Comparison of ENCODE assay signal across 21 cellular contexts in genomic region chr6:159221486-159222170, GRCh38. TPM values are rescaled to one million over a fixed set of nuclear protein-coding genes. Genes with fewer than 3 reads are reported as not detected.
"Had no signal": no experiment of that assay in that cellular context is flagged by ENCODE, and none has a peak within 500 bp of the region (broad histone marks: within the 10 kb centered on the region; RNA-seq: fewer than 3 reads in every experiment).

No MANE protein-coding gene starts in this region.

- H3K36me3 ChIP-seq: cardiac muscle cell, esophagus muscularis mucosa, gastroesophageal sphincter, spleen, tibial nerve, uterus had no signal

- H3K4me3 ChIP-seq: cardiac muscle cell, esophagus muscularis mucosa, gastroesophageal sphincter, spleen, tibial nerve, uterus had no signal

- H3K36me3 Mint-ChIP-seq: activated naive CD8-positive, alpha-beta T cell; immature natural killer cell; WTC11 had no signal

- H3K4me3 Mint-ChIP-seq: activated CD4-positive, alpha-beta T cell treated with anti-CD3 and anti-CD28 coated beads for 36 hours; activated naive CD8-positive, alpha-beta T cell; activated T-helper 1 cell treated with anti-CD3 and anti-CD28 coated beads, Interleukin-12 subunit alpha, Interleukin-12 subunit beta, Interleukin-2, Interleukin-4 antibody, amounts not matched to agents 30 ng/mL and 10 ng/mL and 1 ng/mL, durations not matched to agents 14 hours and 24 hours and 36 hours; dendritic cell treated with granulocyte-macrophage colony-stimulating factor and Interleukin-4, amounts not matched to agents 40 ng/mL and 50 ng/mL, for 4 days; immature natural killer cell; WTC11 had no signal

- H3K9me3 Mint-ChIP-seq: activated T-helper 1 cell treated with anti-CD3 and anti-CD28 coated beads, Interleukin-12 subunit alpha, Interleukin-12 subunit beta, Interleukin-2, Interleukin-4 antibody, amounts not matched to agents 30 ng/mL and 10 ng/mL and 1 ng/mL, durations not matched to agents 14 hours and 24 hours and 36 hours; dendritic cell treated with granulocyte-macrophage colony-stimulating factor and Interleukin-4, amounts not matched to agents 40 ng/mL and 50 ng/mL, for 4 days; immature natural killer cell; WTC11 had no signal

- H3K9me3 ChIP-seq: esophagus muscularis mucosa, gastroesophageal sphincter, spleen, tibial nerve, uterus had no signal

- DNase-seq: activated CD4-positive, alpha-beta T cell treated with anti-CD3 and anti-CD28 coated beads for 36 hours; activated CD4-positive, alpha-beta T cell treated with anti-CD3 and anti-CD28 coated beads, Interleukin-2, amount 50 U/mL, for 48 hours; effector memory CD4-positive, alpha-beta T cell; immature natural killer cell; kidney glomerular epithelial cell; left ventricle myocardium superior; occipital lobe; posterior cingulate gyrus; spleen; stimulated activated naive CD8-positive, alpha-beta T cell treated with anti-CD3 and anti-CD28 coated beads, Interleukin-15, Interleukin-2, amounts not matched to agents 100 U/mL and 50 U/mL, for 24 hours; substantia nigra; uterus had no signal

- H3K27ac Mint-ChIP-seq: activated CD4-positive, alpha-beta T cell treated with anti-CD3 and anti-CD28 coated beads for 36 hours; activated naive CD8-positive, alpha-beta T cell; activated T-helper 1 cell treated with anti-CD3 and anti-CD28 coated beads, Interleukin-12 subunit alpha, Interleukin-12 subunit beta, Interleukin-2, Interleukin-4 antibody, amounts not matched to agents 30 ng/mL and 10 ng/mL and 1 ng/mL, durations not matched to agents 14 hours and 24 hours and 36 hours; dendritic cell treated with granulocyte-macrophage colony-stimulating factor and Interleukin-4, amounts not matched to agents 40 ng/mL and 50 ng/mL, for 4 days; immature natural killer cell; WTC11 had no signal

- H3K27ac ChIP-seq: cardiac muscle cell, esophagus muscularis mucosa, gastroesophageal sphincter, spleen, tibial nerve, uterus had no signal

- H3K4me1 Mint-ChIP-seq: activated CD4-positive, alpha-beta T cell treated with anti-CD3 and anti-CD28 coated beads for 36 hours had no signal

- ATAC-seq: activated CD4-positive, alpha-beta T cell treated with anti-CD3 and anti-CD28 coated beads for 36 hours; gastroesophageal sphincter; left ventricle myocardium superior; stimulated activated naive CD8-positive, alpha-beta T cell treated with anti-CD3 and anti-CD28 coated beads, Interleukin-15, Interleukin-2, amounts not matched to agents 100 U/mL and 50 U/mL, for 24 hours; WTC11 had no signal

- H3K4me1 ChIP-seq: gastroesophageal sphincter, uterus had no signal

RNA-seq across cellular contexts. Expression of gene FNDC1, which starts 52.4 kb away (rescaled TPM):
- total RNA-seq: activated CD4-positive, alpha-beta T cell treated with anti-CD3 and anti-CD28 coated beads for 36 hours; activated T-helper 1 cell treated with anti-CD3 and anti-CD28 coated beads, Interleukin-12 subunit alpha, Interleukin-12 subunit beta, Interleukin-2, Interleukin-4 antibody, amounts not matched to agents 30 ng/mL and 10 ng/mL and 1 ng/mL, durations not matched to agents 14 hours and 24 hours and 36 hours; mononuclear cell had no signal
